Comparison of ENCODE assay signal across 1 cellular context in genomic region chr11:109968299-109968698, GRCh38.
TF ChIP-seq lines count a peak whose summit lies in the region.

No MANE protein-coding gene starts in this region.

TF ChIP-seq in GM12878, 131 proteins besides CTCF, POLR2A, EP300 and RAD21 (continued from another document):
- TF ChIP-seq CUX1 (IDR thresholded peaks at IDR 0.05; ENCODE audit: insufficient replicate concordance, low read depth, low read length) = no peak
- TF ChIP-seq EED (IDR thresholded peaks at IDR 0.05; ENCODE audit: low read depth) = peak; percentile 40; the same call in 1 of the 2 replicates
- TF ChIP-seq ELK1 (IDR thresholded peaks at IDR 0.05; ENCODE audit: low read depth, low read length) = no peak
- peak; percentile 22; the same call in 1 of the 2 replicates for TF ChIP-seq MTA2 (IDR thresholded peaks at IDR 0.05; ENCODE audit: low read depth)
- TF ChIP-seq SP1 (IDR thresholded peaks at IDR 0.05; ENCODE audit: low read depth, low read length) = no peak
- TF ChIP-seq ZNF592 (IDR thresholded peaks at IDR 0.05) = no peak
- peak; percentile 34; the same call in 1 of the 2 replicates for TF ChIP-seq CREM (IDR thresholded peaks at IDR 0.05; ENCODE audit: low read depth)
- TF ChIP-seq JUNB (IDR thresholded peaks at IDR 0.05) = peak; percentile 71
- TF ChIP-seq USF1 (IDR thresholded peaks at IDR 0.05; ENCODE audit: borderline replicate concordance, extremely low read length, insufficient read depth, low read depth, low read length) = no peak
- TF ChIP-seq NFIC (IDR thresholded peaks at IDR 0.05; ENCODE audit: low read depth, low read length) = peak; percentile 52
- TF ChIP-seq PAX5 (IDR thresholded peaks at IDR 0.05; ENCODE audit: borderline replicate concordance, low read depth, low read length) = no peak
- TF ChIP-seq MEF2A (IDR thresholded peaks at IDR 0.05; ENCODE audit: insufficient read depth, low read depth, low read length) = peak; percentile 80
- TF ChIP-seq SKIL (IDR thresholded peaks at IDR 0.05; ENCODE audit: low read depth, poor library complexity, severe bottlenecking) = no peak
- TF ChIP-seq ZBTB4 (CRISPR knock-in tag; IDR thresholded peaks at IDR 0.05) = no peak
- no peak for TF ChIP-seq HDGF (IDR thresholded peaks at IDR 0.05)
- TF ChIP-seq RUNX3 (IDR thresholded peaks at IDR 0.05; ENCODE audit: low read length) = peak; percentile 64
- TF ChIP-seq KDM1A (IDR thresholded peaks at IDR 0.05; ENCODE audit: borderline replicate concordance) = no peak
- peak; percentile 36 to 47; a peak in 2 of 4 replicates for TF ChIP-seq IKZF2 (IDR thresholded peaks at IDR 0.05)
- no peak for TF ChIP-seq RBBP5 (conservative IDR thresholded peaks at IDR 0.05)
- no peak for TF ChIP-seq SMC3 (IDR thresholded peaks at IDR 0.05; ENCODE audit: borderline replicate concordance, low read length)
- no peak for TF ChIP-seq MLLT1 (IDR thresholded peaks at IDR 0.05)
- no peak for TF ChIP-seq ZBED1 (IDR thresholded peaks at IDR 0.05; ENCODE audit: borderline replicate concordance)
- TF ChIP-seq CHD2 (IDR thresholded peaks at IDR 0.05; ENCODE audit: borderline replicate concordance, low read depth, low read length) = no peak
- no peak for TF ChIP-seq BCLAF1 (IDR thresholded peaks at IDR 0.05)
- TF ChIP-seq CBFB (IDR thresholded peaks at IDR 0.05; ENCODE audit: low read depth) = no peak
- 0 out of 4 replicates have a peak, but pooled peaks of 1 of the 2 experiments have one; percentile 49 for TF ChIP-seq SRF (IDR thresholded peaks at IDR 0.05; ENCODE audit: low read depth in 2 of 2, low read length in 2 of 2)
- TF ChIP-seq RELB (IDR thresholded peaks at IDR 0.05; ENCODE audit: low read depth) = peak; percentile 44; the same call in 1 of the 2 replicates
- no peak for TF ChIP-seq ZNF217 (IDR thresholded peaks at IDR 0.05)
- peak; percentile 50 for TF ChIP-seq BCL11A (IDR thresholded peaks at IDR 0.05; ENCODE audit: low read depth, low read length)
